Comparison of ENCODE assay signal across 18 cellular contexts in genomic region chrX:14064632-14065432, GRCh38. TPM values are rescaled to one million over a fixed set of nuclear protein-coding genes. Genes with fewer than 3 reads are reported as not detected.
DNase-seq lines count a peak whose midpoint lies in the region; ATAC-seq, FAIRE-seq and TF ChIP-seq lines count a peak whose summit lies in the region.
"Had no signal": no experiment of that assay in that cellular context is flagged by ENCODE, and none has a peak within 500 bp of the region (broad histone marks: within the 10 kb centered on the region; RNA-seq: fewer than 3 reads in every experiment).

No MANE protein-coding gene starts in this region.

- no peaks in the 10 kb centered on the region for H3K4me1 ChIP-seq in GM23338 (ENCODE audit: insufficient read depth)

- H3K9me2 ChIP-seq in GM23338 (ENCODE audit: insufficient read depth), result no peaks in the 10 kb centered on the region

- peak overlapping the region; percentile 56; the same call in 1 of the 2 replicates for H2AFZ ChIP-seq in GM23338

- H3K27ac ChIP-seq in GM23338 (ENCODE audit: low read depth), result no peak overlapping the region

- no peak overlapping the region for H3K4me2 ChIP-seq in GM23338

- H3K27me3 ChIP-seq in GM23338 (ENCODE audit: insufficient read depth) (no peaks in the 10 kb centered on the region), bronchial epithelial cell (ENCODE audit: control insufficient read depth, insufficient read depth, low read length) (no peaks in the 10 kb centered on the region)

- H3K27ac Mint-ChIP-seq in GM23338 (no peak overlapping the region), nephron progenitor cell (peak overlapping the region; percentile 88)
- H3K27ac Mint-ChIP-seq in T-helper 2 cell treated with Interferon-gamma antibody and Interleukin-4, amounts not matched to agents 5 μg/mL and 100 μg/mL, for 36 hours, result no peak overlapping the region
- no peak overlapping the region for H3K27ac Mint-ChIP-seq in activated CD4-positive, alpha-beta T cell treated with anti-CD3 and anti-CD28 coated beads, Interleukin-2, amount 10 ng/mL, durations not matched to agents 24 days and 14 days
- H3K27ac Mint-ChIP-seq: activated CD8-positive, alpha-beta memory T cell treated with anti-CD3 and anti-CD28 coated beads, Interleukin-2, amount 10 ng/mL, durations not matched to agents 7 days and 5 days; dendritic cell treated with granulocyte-macrophage colony-stimulating factor and Interleukin-4, amounts not matched to agents 40 ng/mL and 50 ng/mL, for 4 days; stimulated activated naive CD8-positive, alpha-beta T cell treated with anti-CD3 and anti-CD28 coated beads, Interleukin-15, amount 100 ng/mL, for 72 hours had no signal

- H3K4me3 ChIP-seq in GM23338 (no peak overlapping the region), bronchial epithelial cell (ENCODE audit: low read depth, low read length) (no peak overlapping the region)

- DNase-seq in GM23338 (ENCODE audit: low spot score) (no peak), OCI-M1 (lab: John Stamatoyannopoulos, UW) (peak; percentile 90), bronchial epithelial cell (ENCODE audit: low read depth) (peak; percentile 60), nephron progenitor cell (no peak)
- no peak for DNase-seq in T-helper 2 cell treated with Interferon-gamma antibody and Interleukin-4, amounts not matched to agents 5 μg/mL and 100 μg/mL, for 36 hours (ENCODE audit: low spot score)
- no peak for DNase-seq in effector CD4-positive, alpha-beta T cell
- DNase-seq in activated CD4-positive, alpha-beta T cell treated with anti-CD3 and anti-CD28 coated beads, Interleukin-2, amount 10 ng/mL, durations not matched to agents 24 days and 14 days, result no peak
- DNase-seq: activated CD8-positive, alpha-beta memory T cell treated with anti-CD3 and anti-CD28 coated beads, Interleukin-2, amount 10 ng/mL, durations not matched to agents 7 days and 5 days; activated naive CD4-positive, alpha-beta T cell treated with anti-CD3 and anti-CD28 coated beads, Interleukin-2, amount 50 U/mL, for 16 hours; C1 segment of cervical spinal cord; foreskin melanocyte; GF-D8; NCI-H2171 treated with DMSO at 0.1 percent for 48 hours; stimulated activated naive CD8-positive, alpha-beta T cell treated with anti-CD3 and anti-CD28 coated beads, Interleukin-15, amount 100 ng/mL, for 72 hours had no signal

- TF ChIP-seq CTCF in GM23338 (conservative IDR thresholded peaks at IDR 0.05; ENCODE audit: low read depth in 2 of 2), result no peak
- TF ChIP-seq CTCF in bronchial epithelial cell (IDR thresholded peaks at IDR 0.05; ENCODE audit: insufficient read depth, low read length, severe bottlenecking), result no peak
- TF ChIP-seq CTCF in nephron progenitor cell (IDR thresholded peaks at IDR 0.05), result no peak

- H3K36me3 ChIP-seq in GM23338 (ENCODE audit: insufficient read depth) (no peaks in the 10 kb centered on the region), bronchial epithelial cell (ENCODE audit: control insufficient read depth, insufficient read depth, low read length) (no peaks in the 10 kb centered on the region)

- H4K20me1 ChIP-seq in GM23338 (replicated peaks; ENCODE audit: insufficient read depth), result no peaks in the 10 kb centered on the region

- H3K4me1 Mint-ChIP-seq in GM23338 (no peaks in the 10 kb centered on the region), nephron progenitor cell (peaks cover 6% of the 10 kb centered on the region)
- H3K4me1 Mint-ChIP-seq in T-helper 2 cell treated with Interferon-gamma antibody and Interleukin-4, amounts not matched to agents 5 μg/mL and 100 μg/mL, for 36 hours (ENCODE audit: low read depth), result no peaks in the 10 kb centered on the region
- no peaks in the 10 kb centered on the region for H3K4me1 Mint-ChIP-seq in activated CD4-positive, alpha-beta T cell treated with anti-CD3 and anti-CD28 coated beads, Interleukin-2, amount 10 ng/mL, durations not matched to agents 24 days and 14 days
- H3K4me1 Mint-ChIP-seq: activated CD8-positive, alpha-beta memory T cell treated with anti-CD3 and anti-CD28 coated beads, Interleukin-2, amount 10 ng/mL, durations not matched to agents 7 days and 5 days; stimulated activated naive CD8-positive, alpha-beta T cell treated with anti-CD3 and anti-CD28 coated beads, Interleukin-15, amount 100 ng/mL, for 72 hours had no signal

- H3K4me3 Mint-ChIP-seq in GM23338, result no peak overlapping the region
- H3K4me3 Mint-ChIP-seq in nephron progenitor cell, result no peak overlapping the region
- H3K4me3 Mint-ChIP-seq in T-helper 2 cell treated with Interferon-gamma antibody and Interleukin-4, amounts not matched to agents 5 μg/mL and 100 μg/mL, for 36 hours, result no peak overlapping the region
- H3K4me3 Mint-ChIP-seq in activated CD4-positive, alpha-beta T cell treated with anti-CD3 and anti-CD28 coated beads, Interleukin-2, amount 10 ng/mL, durations not matched to agents 24 days and 14 days, result no peak overlapping the region
- H3K4me3 Mint-ChIP-seq: activated CD8-positive, alpha-beta memory T cell treated with anti-CD3 and anti-CD28 coated beads, Interleukin-2, amount 10 ng/mL, durations not matched to agents 7 days and 5 days; dendritic cell treated with granulocyte-macrophage colony-stimulating factor and Interleukin-4, amounts not matched to agents 40 ng/mL and 50 ng/mL, for 4 days; stimulated activated naive CD8-positive, alpha-beta T cell treated with anti-CD3 and anti-CD28 coated beads, Interleukin-15, amount 100 ng/mL, for 72 hours had no signal

- H3F3A ChIP-seq in GM23338 (replicated peaks; ENCODE audit: low read depth), result no peaks in the 10 kb centered on the region

- FAIRE-seq in bronchial epithelial cell (lab: Jason Lieb, UNC), result no peak
- FAIRE-seq: kidney, TTC549 had no signal

- H3K79me2 ChIP-seq in GM23338 (replicated peaks; ENCODE audit: insufficient read depth), result no peaks in the 10 kb centered on the region

- no peak for ATAC-seq in GM23338
- ATAC-seq in HG02623 (IDR thresholded peaks at IDR 0.05; ENCODE audit: unreplicated experiment), result no peak
- ATAC-seq: activated CD8-positive, alpha-beta memory T cell treated with anti-CD3 and anti-CD28 coated beads, Interleukin-2, amount 10 ng/mL, durations not matched to agents 7 days and 5 days; stimulated activated naive CD8-positive, alpha-beta T cell treated with anti-CD3 and anti-CD28 coated beads, Interleukin-15, amount 100 ng/mL, for 72 hours had no signal

- no peaks in the 10 kb centered on the region for H3K36me3 Mint-ChIP-seq in GM23338 (ENCODE audit: low read depth)
- no peaks in the 10 kb centered on the region for H3K36me3 Mint-ChIP-seq in nephron progenitor cell (ENCODE audit: low read depth)
- H3K36me3 Mint-ChIP-seq in T-helper 2 cell treated with Interferon-gamma antibody and Interleukin-4, amounts not matched to agents 5 μg/mL and 100 μg/mL, for 36 hours (ENCODE audit: low read depth), result no peaks in the 10 kb centered on the region
- H3K36me3 Mint-ChIP-seq in activated CD4-positive, alpha-beta T cell treated with anti-CD3 and anti-CD28 coated beads, Interleukin-2, amount 10 ng/mL, durations not matched to agents 24 days and 14 days (ENCODE audit: low read depth), result no peaks in the 10 kb centered on the region
- H3K36me3 Mint-ChIP-seq: activated CD8-positive, alpha-beta memory T cell treated with anti-CD3 and anti-CD28 coated beads, Interleukin-2, amount 10 ng/mL, durations not matched to agents 7 days and 5 days had no signal

- H3K27me3 Mint-ChIP-seq in GM23338 (ENCODE audit: insufficient read depth, low read depth, poor library complexity) (no peaks in the 10 kb centered on the region), nephron progenitor cell (ENCODE audit: low read depth, poor library complexity) (no peaks in the 10 kb centered on the region)
- H3K27me3 Mint-ChIP-seq in T-helper 2 cell treated with Interferon-gamma antibody and Interleukin-4, amounts not matched to agents 5 μg/mL and 100 μg/mL, for 36 hours (ENCODE audit: low read depth), result peaks cover 5% of the 10 kb centered on the region
- H3K27me3 Mint-ChIP-seq in activated CD4-positive, alpha-beta T cell treated with anti-CD3 and anti-CD28 coated beads, Interleukin-2, amount 10 ng/mL, durations not matched to agents 24 days and 14 days, result peaks cover 2% of the 10 kb centered on the region

- no peaks in the 10 kb centered on the region for H3K9me3 Mint-ChIP-seq in GM23338
- H3K9me3 Mint-ChIP-seq in nephron progenitor cell, result peaks cover 17% of the 10 kb centered on the region
- H3K9me3 Mint-ChIP-seq in T-helper 2 cell treated with Interferon-gamma antibody and Interleukin-4, amounts not matched to agents 5 μg/mL and 100 μg/mL, for 36 hours, result no peaks in the 10 kb centered on the region
- H3K9me3 Mint-ChIP-seq in activated CD4-positive, alpha-beta T cell treated with anti-CD3 and anti-CD28 coated beads, Interleukin-2, amount 10 ng/mL, durations not matched to agents 24 days and 14 days, result no peaks in the 10 kb centered on the region
- H3K9me3 Mint-ChIP-seq: dendritic cell treated with granulocyte-macrophage colony-stimulating factor and Interleukin-4, amounts not matched to agents 40 ng/mL and 50 ng/mL, for 4 days; stimulated activated naive CD8-positive, alpha-beta T cell treated with anti-CD3 and anti-CD28 coated beads, Interleukin-15, amount 100 ng/mL, for 72 hours had no signal

- intact Hi-C loops in activated CD4-positive, alpha-beta T cell treated with anti-CD3 and anti-CD28 coated beads, Interleukin-2, amount 10 ng/mL, durations not matched to agents 24 days and 14 days (cut with micrococcal nuclease), result no loop called here

RNA-seq across cellular contexts. Expression of gene GEMIN8, which starts 35.1 kb away (rescaled TPM):
- total RNA-seq in GM23338 (2014; rRNA removed; shearing (Covaris generic)), result 16.5 and 19.4 TPM in 2 replicates
- polyA plus RNA-seq in GM23338 (2016; fragmentation: Nextera tagmentation; extraction: Ambion mirVana), result 16.7 and 19.9 TPM in 2 replicates
- total RNA-seq in bronchial epithelial cell, result 7.9 and 14.2 TPM in 2 replicates
- total RNA-seq in activated CD4-positive, alpha-beta T cell treated with anti-CD3 and anti-CD28 coated beads, Interleukin-2, amount 10 ng/mL, durations not matched to agents 24 days and 14 days, result 16.3 and 17.1 TPM in 2 replicates

Comparison
In these comparisons a context has a peak if more than half of its experiments do, and no peak if none do; other contexts are left out.
1. DNase-seq: peak in OCI-M1 (single experiment) and bronchial epithelial cell (single experiment); none in GM23338 (single experiment), nephron progenitor cell (single experiment), T-helper 2 cell treated with Interferon-gamma antibody and Interleukin-4, amounts not matched to agents 5 μg/mL and 100 μg/mL, for 36 hours (single experiment), effector CD4-positive, alpha-beta T cell (single experiment) and activated CD4-positive, alpha-beta T cell treated with anti-CD3 and anti-CD28 coated beads, Interleukin-2, amount 10 ng/mL, durations not matched to agents 24 days and 14 days (single experiment).